In the genomic region with DNA sequence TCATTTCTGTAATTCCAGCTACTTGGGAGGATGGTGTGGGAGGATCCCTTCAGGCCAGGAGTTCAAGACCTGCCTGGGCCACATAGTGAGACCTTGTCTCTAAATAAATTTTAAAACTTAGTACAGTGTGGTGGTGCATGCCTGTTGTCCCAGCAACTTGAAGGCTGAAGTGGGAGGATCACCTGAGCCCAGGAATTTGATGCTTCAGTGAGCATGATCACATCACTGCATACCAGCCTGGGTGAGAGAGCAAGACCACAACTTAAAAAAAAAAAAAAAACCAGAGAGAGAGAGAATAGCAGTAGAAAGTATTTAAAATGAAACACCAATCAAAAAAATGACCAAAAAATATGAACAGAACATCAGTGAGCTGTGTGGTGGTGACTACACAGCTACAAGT, we compare ENCODE assay signal across 24 cellular contexts.
"Had no signal": no experiment of that assay in that cellular context is flagged by ENCODE, and none has a peak within 500 bp of the region (broad histone marks: within the 10 kb centered on the region; RNA-seq: fewer than 3 reads in every experiment).

No MANE protein-coding gene starts in this region.

- H3K4me3 ChIP-seq: cardiac muscle cell, SJCRH30 had no signal

- ATAC-seq: activated CD4-positive, alpha-beta T cell treated with anti-CD3 and anti-CD28 coated beads for 36 hours; activated T-cell treated with anti-CD3 and anti-CD28 coated beads, Interleukin-2, amount 50 U/mL, for 72 hours; Panc1 had no signal

- DNase-seq: activated CD4-positive, alpha-beta memory T cell treated with anti-CD3 and anti-CD28 coated beads, Interleukin-2, amount 10 ng/mL, durations not matched to agents 7 days and 5 days; activated CD4-positive, alpha-beta T cell treated with anti-CD3 and anti-CD28 coated beads for 36 hours; activated CD4-positive, alpha-beta T cell treated with anti-CD3 and anti-CD28 coated beads, Interleukin-2, amount 50 U/mL, for 1 hour; activated CD8-positive, alpha-beta memory T cell treated with anti-CD3 and anti-CD28 coated beads, Interleukin-2, amount 50 U/mL, for 4 hours; activated gamma-delta T cell treated with Interleukin-2 at 50 U/mL for 16 hours; activated naive CD4-positive, alpha-beta T cell treated with anti-CD3 and anti-CD28 coated beads, Interleukin-2, amount 10 ng/mL, durations not matched to agents 7 days and 5 days; activated naive CD8-positive, alpha-beta T cell treated with anti-CD3 and anti-CD28 coated beads for 36 hours; activated T-cell treated with anti-CD3 and anti-CD28 coated beads, Interleukin-2, amount 50 U/mL, for 72 hours; brain microvascular endothelial cell; Kasumi-1; NCI-H1048; NCI-H1930; NCI-H345; NCI-H510A; NCI-H526 treated with DMSO at 0.1 percent for 48 hours; NK-92 treated with Interleukin-12 subunit alpha and Interleukin-12 subunit beta, amount 100 ng/mL, for 24 hours; OCI-M1; Right ventricle myocardium superior; SJCRH30; SK-N-SH; T-helper 1 cell; WERI-Rb-1 had no signal
